Comparison of ENCODE assay signal across 8 cellular contexts in genomic region chr5:143592648-143593047, GRCh38.
DNase-seq lines count a peak whose midpoint lies in the region; ATAC-seq, FAIRE-seq and TF ChIP-seq lines count a peak whose summit lies in the region.

No MANE protein-coding gene starts in this region.

- H3K4me1 Mint-ChIP-seq in stimulated activated memory B cell treated with anti-CD40 and anti-IgM and Interleukin-4, amounts not matched to agents 10 μg/mL and 1 μg/mL and 100 μg/mL, for 72 hours = peaks cover 44% of the 10 kb centered on the region

- TF ChIP-seq POLR2A in uterus (IDR thresholded peaks at IDR 0.05) = no peak

- no peaks in the 10 kb centered on the region for H3K36me3 ChIP-seq in small intestine (ENCODE audit: control insufficient read depth in 2 of 2, insufficient read depth in 2 of 2, low read length in 2 of 2)
- no peaks in the 10 kb centered on the region for H3K36me3 ChIP-seq in uterus

- peak; percentile 27 for ATAC-seq in left ventricle myocardium superior
- no peak for ATAC-seq in Right ventricle myocardium superior (ENCODE audit: poor library complexity)
- ATAC-seq in HG02885 (IDR thresholded peaks at IDR 0.05; ENCODE audit: poor library complexity, unreplicated experiment) = peak; percentile 81
- peak; percentile 81 for ATAC-seq in stimulated activated memory B cell treated with anti-CD40 and anti-IgM and Interleukin-4, amounts not matched to agents 10 μg/mL and 1 μg/mL and 100 μg/mL, for 72 hours

- no peaks in the 10 kb centered on the region for H3K27me3 ChIP-seq in small intestine (ENCODE audit: control insufficient read depth in 2 of 2, insufficient read depth in 2 of 2, low read length in 2 of 2)
- no peaks in the 10 kb centered on the region for H3K27me3 ChIP-seq in uterus

- no peak overlapping the region for H3K4me3 Mint-ChIP-seq in stimulated activated memory B cell treated with anti-CD40 and anti-IgM and Interleukin-4, amounts not matched to agents 10 μg/mL and 1 μg/mL and 100 μg/mL, for 72 hours

- H3K9me3 ChIP-seq in small intestine (ENCODE audit: control insufficient read depth, low read depth) (no peaks in the 10 kb centered on the region), uterus (no peaks in the 10 kb centered on the region)

- H3K27ac Mint-ChIP-seq in stimulated activated memory B cell treated with anti-CD40 and anti-IgM and Interleukin-4, amounts not matched to agents 10 μg/mL and 1 μg/mL and 100 μg/mL, for 72 hours = peak overlapping the region; percentile 58

- no peak for TF ChIP-seq CTCF in uterus (IDR thresholded peaks at IDR 0.05)

- no peaks in the 10 kb centered on the region for H3K36me3 Mint-ChIP-seq in stimulated activated memory B cell treated with anti-CD40 and anti-IgM and Interleukin-4, amounts not matched to agents 10 μg/mL and 1 μg/mL and 100 μg/mL, for 72 hours

- peaks cover 2 to 9% of the 10 kb centered on the region in 2 donors for H3K4me1 ChIP-seq in small intestine (ENCODE audit: control insufficient read depth in 2 of 2, insufficient read depth in 1 of 2, low read depth in 1 of 2, low read length in 1 of 2)
- H3K4me1 ChIP-seq in uterus = no peaks in the 10 kb centered on the region

- no peak for FAIRE-seq in small intestine (lab: Jason Lieb, UNC)

- WGBS in small intestine, 3 donors = 52 to 81% (median 71%) methylated on average over 4 of the region's 4 CpGs

- H3K4me3 ChIP-seq in small intestine (ENCODE audit: low read depth in 1 of 2, low read length in 2 of 2) (no peak overlapping the region), uterus (no peak overlapping the region)

- peak; percentile 24 for DNase-seq in left ventricle myocardium superior
- no peak for DNase-seq in Right ventricle myocardium superior
- peak; percentile 12 for DNase-seq in RKO (ENCODE audit: low spot score)
- no peak for DNase-seq in small intestine
- DNase-seq in uterus = no peak
- no peak for DNase-seq in NCI-H2081 treated with DMSO at 0.1 percent for 48 hours (lab: John Stamatoyannopoulos, UW)

- H3K27me3 Mint-ChIP-seq in stimulated activated memory B cell treated with anti-CD40 and anti-IgM and Interleukin-4, amounts not matched to agents 10 μg/mL and 1 μg/mL and 100 μg/mL, for 72 hours = no peaks in the 10 kb centered on the region

- no peaks in the 10 kb centered on the region for H3K9me3 Mint-ChIP-seq in stimulated activated memory B cell treated with anti-CD40 and anti-IgM and Interleukin-4, amounts not matched to agents 10 μg/mL and 1 μg/mL and 100 μg/mL, for 72 hours

- intact Hi-C loops in left ventricle myocardium superior (cut with micrococcal nuclease) (no loop called here), Right ventricle myocardium superior (cut with DNase I) (no loop called here), uterus (cut with DNase I; ENCODE audit: low total_unique reads) (no loop called here)

- peak overlapping the region in 1 of 2 donors; percentile 56 for H3K27ac ChIP-seq in small intestine (ENCODE audit: low read depth in 1 of 2, low read length in 1 of 2)
- no peak overlapping the region for H3K27ac ChIP-seq in uterus

Comparison
In these comparisons a context has a peak if more than half of its experiments do, and no peak if none do; other contexts are left out.
1. DNase-seq: peak in left ventricle myocardium superior (single experiment) and RKO (single experiment); none in Right ventricle myocardium superior (single experiment), small intestine (single experiment), uterus (0 of 2) and NCI-H2081 treated with DMSO at 0.1 percent for 48 hours (single experiment).